In genomic region chrX:39163585-39163984, GRCh38 we compare ENCODE assay signal across 10 cellular contexts.
"Had no signal": no experiment of that assay in that cellular context is flagged by ENCODE, and none has a peak within 500 bp of the region (broad histone marks: within the 10 kb centered on the region; RNA-seq: fewer than 3 reads in every experiment).

No MANE protein-coding gene starts in this region.

- H3K27ac Mint-ChIP-seq: activated CD4-positive, alpha-beta T cell treated with anti-CD3 and anti-CD28 coated beads, Interleukin-2, amount 10 ng/mL, durations not matched to agents 7 days and 5 days had no signal

- DNase-seq: activated CD4-positive, alpha-beta T cell treated with anti-CD3 and anti-CD28 coated beads, Interleukin-2, amount 10 ng/mL, durations not matched to agents 7 days and 5 days; effector CD4-positive, alpha-beta T cell; heart left ventricle; mucosa of descending colon; naive thymus-derived CD8-positive, alpha-beta T cell; PC-9; small intestine; substantia nigra; T-helper 9 cell; transverse colon had no signal

- H3K9me3 Mint-ChIP-seq: activated CD4-positive, alpha-beta T cell treated with anti-CD3 and anti-CD28 coated beads, Interleukin-2, amount 10 ng/mL, durations not matched to agents 7 days and 5 days had no signal
